9 cellular contexts compared by ENCODE assay signal in the genomic region with DNA sequence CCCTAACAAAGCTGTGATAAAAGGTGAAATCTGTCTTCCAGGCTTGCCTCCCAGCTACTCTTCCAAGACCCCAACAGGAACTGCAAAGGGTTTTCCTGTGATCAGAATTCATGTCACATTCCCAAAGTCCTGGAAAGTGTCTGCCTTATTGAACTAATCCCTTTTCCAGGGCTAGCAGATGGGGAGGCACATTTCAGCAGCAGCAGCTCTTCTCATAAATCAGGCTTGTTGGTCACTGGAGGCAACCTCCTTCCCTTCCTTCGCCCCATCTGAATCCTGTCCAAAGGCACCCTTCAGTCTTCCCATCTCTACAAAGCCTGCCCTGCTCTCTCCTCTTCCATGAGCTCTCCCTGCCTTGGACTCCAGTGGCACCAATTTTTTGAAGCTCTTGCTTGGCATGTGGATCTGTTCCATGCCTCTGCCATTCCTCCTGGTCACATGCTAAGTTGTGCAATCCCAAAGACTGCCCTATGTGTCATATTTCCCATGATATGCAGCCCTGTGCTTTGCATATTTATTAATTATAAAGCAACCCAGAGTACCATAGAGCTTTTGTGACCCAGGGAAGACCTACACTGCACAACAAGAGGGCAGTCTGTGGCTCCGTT.
DNase-seq lines count a peak whose midpoint lies in the region; ATAC-seq and TF ChIP-seq lines count a peak whose summit lies in the region.
"Had no signal": no experiment of that assay in that cellular context is flagged by ENCODE, and none has a peak within 500 bp of the region (broad histone marks: within the 10 kb centered on the region; RNA-seq: fewer than 3 reads in every experiment).

No MANE protein-coding gene starts in this region.

- no peak overlapping the region for H2BK5ac ChIP-seq in H9 (ENCODE audit: insufficient read length, low read length)

- H2BK20ac ChIP-seq in H9 (ENCODE audit: low read depth, low read length, poor library complexity, severe bottlenecking): no peak overlapping the region

- H3K9ac ChIP-seq in H9 (ENCODE audit: extremely low read depth, insufficient read length, low read length): no peak overlapping the region
- no peak overlapping the region for H3K9ac ChIP-seq in adipocyte (ENCODE audit: low read length)

- TF ChIP-seq CTCF in H9 (conservative IDR thresholded peaks at IDR 0.05) (no peak), heart left ventricle (IDR thresholded peaks at IDR 0.05) (no peak)

- H4K91ac ChIP-seq in H9 (ENCODE audit: insufficient read length, low read depth, low read length): no peak overlapping the region

- H2AK5ac ChIP-seq in H9 (ENCODE audit: insufficient read length, low read length): no peak overlapping the region

- H3K9me3 ChIP-seq in H9 (ENCODE audit: control insufficient read depth, low read depth, low read length) (no peaks in the 10 kb centered on the region), adipocyte (ENCODE audit: control insufficient read depth, low read length) (no peaks in the 10 kb centered on the region), heart left ventricle (no peaks in the 10 kb centered on the region)

- no peak overlapping the region for H3K56ac ChIP-seq in H9 (ENCODE audit: insufficient read length, low read depth, low read length)

- no peak overlapping the region for H3K14ac ChIP-seq in H9 (ENCODE audit: insufficient read depth, low read length)

- no peak overlapping the region for H3T11ph ChIP-seq in H9 (ENCODE audit: low read length)

- H3K27me3 Mint-ChIP-seq in H9 (ENCODE audit: low read depth): no peaks in the 10 kb centered on the region
- peaks cover 47% of the 10 kb centered on the region for H3K27me3 Mint-ChIP-seq in activated CD4-positive, alpha-beta memory T cell treated with anti-CD3 and anti-CD28 coated beads, Interleukin-2, amount 10 ng/mL, durations not matched to agents 7 days and 5 days

- DNase-seq in H9 (no peak), adipocyte (ENCODE audit: low read depth) (peak; percentile 83), heart left ventricle (no peak), stromal cell of bone marrow (ENCODE audit: low read depth) (peak; percentile 48), SKM-1 treated with dmso at 0.1 percent for 144 hours (lab: John Stamatoyannopoulos, UW; ENCODE audit: unreplicated experiment) (no peak), midbrain (lab: John Stamatoyannopoulos, UW) (no peak)
- DNase-seq in activated CD4-positive, alpha-beta memory T cell treated with anti-CD3 and anti-CD28 coated beads, Interleukin-2, amount 10 ng/mL, durations not matched to agents 7 days and 5 days: no peak

- H4K8ac ChIP-seq in H9 (replicated peaks; ENCODE audit: insufficient read length, low read depth, low read length): no peak overlapping the region

- intact Hi-C loops in heart left ventricle (cut with DNase I): loop anchor here in 1 of 10 donors (10.0 kb wide), 1 partner anchor 58 kb away; no protein-coding TSS in a partner anchor

- H3K18ac ChIP-seq in H9 (ENCODE audit: insufficient read length, low read depth, low read length): no peak overlapping the region

- H4K20me1 ChIP-seq in H9 (ENCODE audit: control insufficient read depth, insufficient read depth, insufficient read length): no peaks in the 10 kb centered on the region

- no peak overlapping the region for H2BK120ac ChIP-seq in H9 (ENCODE audit: low read depth, low read length, poor library complexity, severe bottlenecking)

- H3K27ac ChIP-seq in H9 (ENCODE audit: insufficient read length, low read depth, low read length): no peak overlapping the region
- H3K27ac ChIP-seq in heart left ventricle: peak overlapping the region in 4 of 12 donors; percentile 4 to 83 (median 26)

- CTCF ChIA-PET in activated CD4-positive, alpha-beta memory T cell treated with anti-CD3 and anti-CD28 coated beads, Interleukin-2, amount 10 ng/mL, durations not matched to agents 7 days and 5 days (lab: Charles Lee): no interaction called here

- H3K23me2 ChIP-seq in H9 (ENCODE audit: insufficient read length, low read depth, low read length, poor library complexity, severe bottlenecking): no peaks in the 10 kb centered on the region

- no peaks in the 10 kb centered on the region for H3K9me3 Mint-ChIP-seq in H9
- no peaks in the 10 kb centered on the region for H3K9me3 Mint-ChIP-seq in activated CD4-positive, alpha-beta memory T cell treated with anti-CD3 and anti-CD28 coated beads, Interleukin-2, amount 10 ng/mL, durations not matched to agents 7 days and 5 days

- peaks cover 4% of the 10 kb centered on the region in 2 experiments; a peak in 2 of 4 replicates for H3K4me1 Mint-ChIP-seq in H9
- no peaks in the 10 kb centered on the region for H3K4me1 Mint-ChIP-seq in activated CD4-positive, alpha-beta memory T cell treated with anti-CD3 and anti-CD28 coated beads, Interleukin-2, amount 10 ng/mL, durations not matched to agents 7 days and 5 days

- no peak overlapping the region for H3K23ac ChIP-seq in H9 (ENCODE audit: insufficient read length, low read depth, low read length)

- H2AFZ ChIP-seq in H9 (ENCODE audit: low read length): no peak overlapping the region

- no peak overlapping the region for H3K4me3 ChIP-seq in adipocyte (ENCODE audit: low read length)
- H3K4me3 ChIP-seq in heart left ventricle: no peak overlapping the region

- peaks cover 10 to 26% (median 16%) of the 10 kb centered on the region in 3 experiments; a peak in 6 of 7 replicates for H3K36me3 Mint-ChIP-seq in H9 (ENCODE audit: insufficient read depth in 1 of 3, low read depth in 3 of 3)
- no peaks in the 10 kb centered on the region for H3K36me3 Mint-ChIP-seq in activated CD4-positive, alpha-beta memory T cell treated with anti-CD3 and anti-CD28 coated beads, Interleukin-2, amount 10 ng/mL, durations not matched to agents 7 days and 5 days (ENCODE audit: low read depth)
- H3K36me3 Mint-ChIP-seq: activated naive CD8-positive, alpha-beta T cell had no signal

- H2BK15ac ChIP-seq in H9 (ENCODE audit: low read depth, low read length): no peak overlapping the region

- H3K4ac ChIP-seq in H9 (ENCODE audit: low read depth, low read length): no peak overlapping the region

- H3K4me3 Mint-ChIP-seq in H9: no peak overlapping the region
- no peak overlapping the region for H3K4me3 Mint-ChIP-seq in activated CD4-positive, alpha-beta memory T cell treated with anti-CD3 and anti-CD28 coated beads, Interleukin-2, amount 10 ng/mL, durations not matched to agents 7 days and 5 days
- H3K4me3 Mint-ChIP-seq: activated naive CD8-positive, alpha-beta T cell had no signal

- no peaks in the 10 kb centered on the region for H3K79me1 ChIP-seq in H9 (ENCODE audit: insufficient read depth, low read depth, low read length, poor library complexity, severe bottlenecking)

- H4K5ac ChIP-seq in H9 (ENCODE audit: insufficient read length, low read depth, low read length): no peak overlapping the region

- no peaks in the 10 kb centered on the region; the same call in 1 of the 2 replicates for H3K27me3 ChIP-seq in H9 (ENCODE audit: insufficient read depth, low read length)
- H3K27me3 ChIP-seq in adipocyte (replicated peaks; ENCODE audit: control insufficient read depth, insufficient read depth, low read length): no peaks in the 10 kb centered on the region
- H3K27me3 ChIP-seq in heart left ventricle: no peaks in the 10 kb centered on the region

- peak; percentile 53 to 71 (median 62) for ATAC-seq in heart left ventricle
- no peak for ATAC-seq in HG03280 (IDR thresholded peaks at IDR 0.05; ENCODE audit: unreplicated experiment)

- no peak overlapping the region for H3K4me2 ChIP-seq in H9 (ENCODE audit: insufficient read depth, insufficient read length, low read length)

- H3K36me3 ChIP-seq in adipocyte (ENCODE audit: control insufficient read depth, insufficient read depth, low read length, severe bottlenecking) (peaks cover 26% of the 10 kb centered on the region), heart left ventricle (peaks cover 0 to 18% (median 0%) of the 10 kb centered on the region in 9 donors)

- H3K27ac Mint-ChIP-seq in H9: peak overlapping the region in 2 of 3 experiments; percentile 44 to 83; a peak in 2 of 7 replicates
- H3K27ac Mint-ChIP-seq in activated CD4-positive, alpha-beta memory T cell treated with anti-CD3 and anti-CD28 coated beads, Interleukin-2, amount 10 ng/mL, durations not matched to agents 7 days and 5 days: no peak overlapping the region
- H3K27ac Mint-ChIP-seq: activated naive CD8-positive, alpha-beta T cell had no signal

- no peaks in the 10 kb centered on the region for H3K79me2 ChIP-seq in H9 (ENCODE audit: insufficient read depth, low read length)

- TF ChIP-seq POLR2A in heart left ventricle (IDR thresholded peaks at IDR 0.05): no peak

- H3K4me1 ChIP-seq in H9 (ENCODE audit: insufficient read depth, low read length) (no peaks in the 10 kb centered on the region), adipocyte (ENCODE audit: control insufficient read depth, insufficient read depth, low read length) (peaks cover 25% of the 10 kb centered on the region), heart left ventricle (peaks cover 0 to 63% (median 16%) of the 10 kb centered on the region in 12 donors)

- no CpG with 5 or more reads among the region's 2 CpGs for WGBS in H9 (ENCODE audit: extremely low coverage, insufficient read length, low lambda C conversion rate)
- 83 to 88% (median 85%) methylated on average over 2 of the region's 2 CpGs for WGBS in heart left ventricle, 4 donors

- POLR2A ChIA-PET in activated CD4-positive, alpha-beta memory T cell treated with anti-CD3 and anti-CD28 coated beads, Interleukin-2, amount 10 ng/mL, durations not matched to agents 7 days and 5 days (lab: Charles Lee): no interaction called here

- no peak overlapping the region for H2BK12ac ChIP-seq in H9 (ENCODE audit: insufficient read length, low read depth, low read length)

Comparison
In these comparisons a context has a peak if more than half of its experiments do, and no peak if none do; other contexts are left out.
1. DNase-seq: peak in adipocyte (single experiment) and stromal cell of bone marrow (single experiment); none in H9 (single experiment), heart left ventricle (0 of 5), SKM-1 treated with dmso at 0.1 percent for 144 hours (single experiment), activated CD4-positive, alpha-beta memory T cell treated with anti-CD3 and anti-CD28 coated beads, Interleukin-2, amount 10 ng/mL, durations not matched to agents 7 days and 5 days (single experiment) and midbrain (single experiment).